1 cellular context compared by ENCODE assay signal in genomic region chr11:36091256-36091811, GRCh38.
TF ChIP-seq lines count a peak whose summit lies in the region.

No MANE protein-coding gene starts in this region.

TF ChIP-seq in GM23338, 12 proteins besides CTCF, POLR2A, EP300 and RAD21:
- TF ChIP-seq REST (IDR thresholded peaks at IDR 0.05; ENCODE audit: unreplicated experiment) (no peak), EZH2phosphoT487 (IDR thresholded peaks at IDR 0.05; ENCODE audit: unreplicated experiment) (no peak), ZNF114 (CRISPR knock-in tag; IDR thresholded peaks at IDR 0.05) (no peak), EZH2 (IDR thresholded peaks at IDR 0.05; ENCODE audit: low read depth, unreplicated experiment) (no peak), ZNF462 (CRISPR knock-in tag; IDR thresholded peaks at IDR 0.05) (no peak), ETS1 (IDR thresholded peaks at IDR 0.05) (no peak), ZNF331 (CRISPR knock-in tag; IDR thresholded peaks at IDR 0.05; ENCODE audit: low read depth) (no peak), CREB1 (CRISPR knock-in tag; IDR thresholded peaks at IDR 0.05; ENCODE audit: low read depth) (no peak), POLR2AphosphoS5 (IDR thresholded peaks at IDR 0.05; ENCODE audit: low read depth) (no peak), NANOG (IDR thresholded peaks at IDR 0.05; ENCODE audit: borderline replicate concordance) (no peak)
